In genomic region chr12:133135747-133136146, GRCh38 we compare ENCODE assay signal across 1 cellular context.
TF ChIP-seq lines count a peak whose summit lies in the region.

No MANE protein-coding gene starts in this region.

TF ChIP-seq in K562, 482 proteins besides CTCF, POLR2A, EP300 and RAD21 (continues in another document):
- TF ChIP-seq TAL1 (IDR thresholded peaks at IDR 0.05), result peak; percentile 92
- no peak for TF ChIP-seq CLOCK (CRISPR knock-in tag; IDR thresholded peaks at IDR 0.05; ENCODE audit: borderline replicate concordance)
- TF ChIP-seq MEF2A (IDR thresholded peaks at IDR 0.05; ENCODE audit: control insufficient read depth, low read depth, low read length), result no peak
- no peak for TF ChIP-seq TAF9B (IDR thresholded peaks at IDR 0.05; ENCODE audit: partially characterized antibody)
- TF ChIP-seq NR2C1 (IDR thresholded peaks at IDR 0.05), result no peak
- TF ChIP-seq NR2C1 (tag; IDR thresholded peaks at IDR 0.05), result peak; percentile 49
- peak; percentile 43; the same call in 1 of the 2 replicates for TF ChIP-seq ZNF644 (tag; IDR thresholded peaks at IDR 0.05; ENCODE audit: low read depth)
- TF ChIP-seq, protein P1, sequence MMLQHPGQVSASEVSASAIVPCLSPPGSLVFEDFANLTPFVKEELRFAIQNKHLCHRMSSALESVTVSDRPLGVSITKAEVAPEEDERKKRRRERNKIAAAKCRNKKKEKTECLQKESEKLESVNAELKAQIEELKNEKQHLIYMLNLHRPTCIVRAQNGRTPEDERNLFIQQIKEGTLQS (IDR thresholded peaks at IDR 0.05), result peak; percentile 13; the same call in 1 of the 2 replicates
- TF ChIP-seq, protein P1 (CRISPR knock-in tag; conservative IDR thresholded peaks at IDR 0.05), result no peak; the same call in 1 of the 2 replicates
- TF ChIP-seq ZNF124 (CRISPR knock-in tag; IDR thresholded peaks at IDR 0.05), result no peak
- peak; percentile 94 for TF ChIP-seq CBFA2T3 (IDR thresholded peaks at IDR 0.05)
- peak; percentile 50; the same call in 1 of the 2 replicates for TF ChIP-seq LCOR (CRISPR knock-in tag; IDR thresholded peaks at IDR 0.05)
- TF ChIP-seq ZNF584 (CRISPR knock-in tag; IDR thresholded peaks at IDR 0.05; ENCODE audit: low read depth), result 0 out of 2 replicates have a peak, but pooled peaks have one; percentile 49
- TF ChIP-seq DMBX1 (CRISPR knock-in tag; IDR thresholded peaks at IDR 0.05; ENCODE audit: borderline replicate concordance), result 0 out of 2 replicates have a peak, but pooled peaks have one; percentile 39
- no peak for TF ChIP-seq IRF2 (CRISPR knock-in tag; IDR thresholded peaks at IDR 0.05)
- peak; percentile 57; the same call in 1 of the 2 replicates for TF ChIP-seq SMAD4 (CRISPR knock-in tag; conservative IDR thresholded peaks at IDR 0.05)
- peak in 1 of 2 experiments; percentile 98; a peak in 2 of 4 replicates for TF ChIP-seq HDAC1 (IDR thresholded peaks at IDR 0.05)
- TF ChIP-seq ZNF589 (CRISPR knock-in tag; IDR thresholded peaks at IDR 0.05; ENCODE audit: low read depth), result 0 out of 2 replicates have a peak, but pooled peaks have one; percentile 53
- TF ChIP-seq TRIM24 (IDR thresholded peaks at IDR 0.05), result peak; percentile 49 to 53; a peak in 2 of 4 replicates
- TF ChIP-seq NFIC (IDR thresholded peaks at IDR 0.05), result peak; percentile 72
- no peak for TF ChIP-seq REST (CRISPR knock-in tag; IDR thresholded peaks at IDR 0.05; ENCODE audit: low read depth)
- no peak for TF ChIP-seq MEF2D (tag; conservative IDR thresholded peaks at IDR 0.05; ENCODE audit: low read depth)
- no peak for TF ChIP-seq SAFB (IDR thresholded peaks at IDR 0.05; ENCODE audit: borderline replicate concordance, low read depth, low read length)
- TF ChIP-seq ZFP30 (CRISPR knock-in tag; IDR thresholded peaks at IDR 0.05; ENCODE audit: borderline replicate concordance), result no peak
- TF ChIP-seq SOX6 (IDR thresholded peaks at IDR 0.05), result peak; percentile 94
- TF ChIP-seq BCL6 (CRISPR knock-in tag; IDR thresholded peaks at IDR 0.05), result no peak
- TF ChIP-seq STAT5A (IDR thresholded peaks at IDR 0.05; ENCODE audit: borderline replicate concordance, low read length), result peak; percentile 57; the same call in 1 of the 2 replicates
- TF ChIP-seq KLF16 (IDR thresholded peaks at IDR 0.05), result peak; percentile 53; the same call in 1 of the 2 replicates
- peak; percentile 88 for TF ChIP-seq TEAD4 (IDR thresholded peaks at IDR 0.05; ENCODE audit: low read length)
- no peak for TF ChIP-seq TEAD4 (CRISPR knock-in tag; IDR thresholded peaks at IDR 0.05; ENCODE audit: borderline replicate concordance)
- no peak for TF ChIP-seq PBX2 (CRISPR knock-in tag; IDR thresholded peaks at IDR 0.05; ENCODE audit: low read depth)
- peak; percentile 42; the same call in 1 of the 2 replicates for TF ChIP-seq PBX2 (tag; conservative IDR thresholded peaks at IDR 0.05; ENCODE audit: low read depth)
- TF ChIP-seq KDM1A (IDR thresholded peaks at IDR 0.05), result peak; percentile 99
- no peak for TF ChIP-seq KAT2B (IDR thresholded peaks at IDR 0.05; ENCODE audit: low read depth, low read length)
- TF ChIP-seq PML (IDR thresholded peaks at IDR 0.05; ENCODE audit: low read length), result peak; percentile 56; the same call in 1 of the 2 replicates
- 0 out of 2 replicates have a peak, but pooled peaks have one; percentile 34 for TF ChIP-seq SMARCA4 (IDR thresholded peaks at IDR 0.05)
- TF ChIP-seq NCOR1 (IDR thresholded peaks at IDR 0.05), result peak; percentile 84
- TF ChIP-seq CBFA2T2 (conservative IDR thresholded peaks at IDR 0.05), result peak; percentile 90
- peak; percentile 74 for TF ChIP-seq GATA2 (CRISPR knock-in tag; IDR thresholded peaks at IDR 0.05)
- TF ChIP-seq ZNF395 (CRISPR knock-in tag; IDR thresholded peaks at IDR 0.05), result no peak
- peak; percentile 35; the same call in 1 of the 2 replicates for TF ChIP-seq POLR2AphosphoS5 (IDR thresholded peaks at IDR 0.05; ENCODE audit: control insufficient read depth, insufficient read depth, low read depth, low read length)
- peak; percentile 35; the same call in 1 of the 2 replicates for TF ChIP-seq CXXC5 (CRISPR knock-in tag; IDR thresholded peaks at IDR 0.05)
- peak; percentile 30; the same call in 1 of the 2 replicates for TF ChIP-seq CREM (IDR thresholded peaks at IDR 0.05; ENCODE audit: low read depth)
- no peak for TF ChIP-seq NR4A1 (CRISPR knock-in tag; IDR thresholded peaks at IDR 0.05)
- 0 out of 2 replicates have a peak, but pooled peaks have one; percentile 23 for TF ChIP-seq NR4A1 (tag; IDR thresholded peaks at IDR 0.05)
- TF ChIP-seq, protein P2, sequence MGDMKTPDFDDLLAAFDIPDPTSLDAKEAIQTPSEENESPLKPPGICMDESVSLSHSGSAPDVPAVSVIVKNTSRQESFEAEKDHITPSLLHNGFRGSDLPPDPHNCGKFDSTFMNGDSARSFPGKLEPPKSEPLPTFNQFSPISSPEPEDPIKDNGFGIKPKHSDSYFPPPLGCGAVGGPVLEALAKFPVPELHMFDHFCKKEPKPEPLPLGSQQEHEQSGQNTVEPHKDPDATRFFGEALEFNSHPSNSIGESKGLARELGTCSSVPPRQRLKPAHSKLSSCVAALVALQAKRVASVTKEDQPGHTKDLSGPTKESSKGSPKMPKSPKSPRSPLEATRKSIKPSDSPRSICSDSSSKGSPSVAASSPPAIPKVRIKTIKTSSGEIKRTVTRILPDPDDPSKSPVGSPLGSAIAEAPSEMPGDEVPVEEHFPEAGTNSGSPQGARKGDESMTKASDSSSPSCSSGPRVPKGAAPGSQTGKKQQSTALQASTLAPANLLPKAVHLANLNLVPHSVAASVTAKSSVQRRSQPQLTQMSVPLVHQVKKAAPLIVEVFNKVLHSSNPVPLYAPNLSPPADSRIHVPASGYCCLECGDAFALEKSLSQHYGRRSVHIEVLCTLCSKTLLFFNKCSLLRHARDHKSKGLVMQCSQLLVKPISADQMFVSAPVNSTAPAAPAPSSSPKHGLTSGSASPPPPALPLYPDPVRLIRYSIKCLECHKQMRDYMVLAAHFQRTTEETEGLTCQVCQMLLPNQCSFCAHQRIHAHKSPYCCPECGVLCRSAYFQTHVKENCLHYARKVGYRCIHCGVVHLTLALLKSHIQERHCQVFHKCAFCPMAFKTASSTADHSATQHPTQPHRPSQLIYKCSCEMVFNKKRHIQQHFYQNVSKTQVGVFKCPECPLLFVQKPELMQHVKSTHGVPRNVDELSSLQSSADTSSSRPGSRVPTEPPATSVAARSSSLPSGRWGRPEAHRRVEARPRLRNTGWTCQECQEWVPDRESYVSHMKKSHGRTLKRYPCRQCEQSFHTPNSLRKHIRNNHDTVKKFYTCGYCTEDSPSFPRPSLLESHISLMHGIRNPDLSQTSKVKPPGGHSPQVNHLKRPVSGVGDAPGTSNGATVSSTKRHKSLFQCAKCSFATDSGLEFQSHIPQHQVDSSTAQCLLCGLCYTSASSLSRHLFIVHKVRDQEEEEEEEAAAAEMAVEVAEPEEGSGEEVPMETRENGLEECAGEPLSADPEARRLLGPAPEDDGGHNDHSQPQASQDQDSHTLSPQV (IDR thresholded peaks at IDR 0.05), result no peak
- TF ChIP-seq, protein P3, sequence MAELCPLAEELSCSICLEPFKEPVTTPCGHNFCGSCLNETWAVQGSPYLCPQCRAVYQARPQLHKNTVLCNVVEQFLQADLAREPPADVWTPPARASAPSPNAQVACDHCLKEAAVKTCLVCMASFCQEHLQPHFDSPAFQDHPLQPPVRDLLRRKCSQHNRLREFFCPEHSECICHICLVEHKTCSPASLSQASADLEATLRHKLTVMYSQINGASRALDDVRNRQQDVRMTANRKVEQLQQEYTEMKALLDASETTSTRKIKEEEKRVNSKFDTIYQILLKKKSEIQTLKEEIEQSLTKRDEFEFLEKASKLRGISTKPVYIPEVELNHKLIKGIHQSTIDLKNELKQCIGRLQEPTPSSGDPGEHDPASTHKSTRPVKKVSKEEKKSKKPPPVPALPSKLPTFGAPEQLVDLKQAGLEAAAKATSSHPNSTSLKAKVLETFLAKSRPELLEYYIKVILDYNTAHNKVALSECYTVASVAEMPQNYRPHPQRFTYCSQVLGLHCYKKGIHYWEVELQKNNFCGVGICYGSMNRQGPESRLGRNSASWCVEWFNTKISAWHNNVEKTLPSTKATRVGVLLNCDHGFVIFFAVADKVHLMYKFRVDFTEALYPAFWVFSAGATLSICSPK (IDR thresholded peaks at IDR 0.05; ENCODE audit: borderline replicate concordance), result no peak
- peak; percentile 69 for TF ChIP-seq MEIS2 (IDR thresholded peaks at IDR 0.05; ENCODE audit: partially characterized antibody)
- peak; percentile 71 for TF ChIP-seq FOSL1 (tag; conservative IDR thresholded peaks at IDR 0.05)
- TF ChIP-seq PHB2 (IDR thresholded peaks at IDR 0.05; ENCODE audit: low read depth), result 0 out of 2 replicates have a peak, but pooled peaks have one; percentile 44
- peak; percentile 95 for TF ChIP-seq TCF3 (CRISPR knock-in tag; IDR thresholded peaks at IDR 0.05)
- peak; percentile 85 for TF ChIP-seq MTA2 (IDR thresholded peaks at IDR 0.05; ENCODE audit: low read depth)
- TF ChIP-seq RCOR1 (IDR thresholded peaks at IDR 0.05; ENCODE audit: borderline replicate concordance in 1 of 2, low read depth in 2 of 2, low read length in 2 of 2), result peak; percentile 91 to 99
- peak; percentile 98 for TF ChIP-seq HDAC2 (IDR thresholded peaks at IDR 0.05)
- peak; percentile 50; the same call in 1 of the 2 replicates for TF ChIP-seq DPF2 (IDR thresholded peaks at IDR 0.05)
- peak; percentile 88 for TF ChIP-seq ARID1B (IDR thresholded peaks at IDR 0.05)
- TF ChIP-seq HDAC3 (IDR thresholded peaks at IDR 0.05; ENCODE audit: borderline replicate concordance, partially characterized antibody), result no peak
